1 cellular context compared by ENCODE assay signal in the genomic region with DNA sequence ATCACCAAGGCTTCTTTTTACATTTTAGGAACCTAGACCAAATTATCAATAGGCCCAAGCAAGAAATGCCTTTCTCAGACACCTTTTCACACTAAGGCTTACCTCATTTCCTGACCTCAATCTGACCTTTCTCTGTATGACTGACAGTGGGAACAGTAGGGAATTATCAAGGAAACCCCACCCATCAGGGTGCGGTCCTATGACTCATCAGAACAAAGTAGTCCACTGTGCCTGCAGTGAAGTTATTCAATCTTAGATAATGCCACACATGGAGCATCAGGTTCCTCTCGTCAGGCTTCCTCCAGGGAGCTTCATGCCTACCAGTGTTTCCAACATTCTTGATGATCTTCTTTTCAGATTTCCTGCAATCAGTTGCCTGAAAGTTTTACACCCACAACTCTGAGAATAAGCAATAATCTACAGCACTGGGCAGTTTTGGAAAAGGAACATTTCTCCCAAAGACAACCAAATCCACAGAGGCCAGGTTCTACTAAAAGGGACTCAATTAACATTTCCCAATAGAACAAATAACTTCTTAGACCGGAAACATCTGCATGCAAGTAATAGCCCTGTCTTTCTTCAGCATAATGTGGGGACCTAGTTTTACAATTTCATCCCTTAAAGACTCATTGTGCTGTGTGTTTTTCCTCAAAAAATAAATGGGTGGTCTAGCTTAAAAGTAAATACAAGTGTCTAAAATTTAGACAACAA.
TF ChIP-seq lines count a peak whose summit lies in the region.

No MANE protein-coding gene starts in this region.

TF ChIP-seq in GM23338, 12 proteins besides CTCF, POLR2A, EP300 and RAD21 (continued from another document):
- TF ChIP-seq, protein P1, sequence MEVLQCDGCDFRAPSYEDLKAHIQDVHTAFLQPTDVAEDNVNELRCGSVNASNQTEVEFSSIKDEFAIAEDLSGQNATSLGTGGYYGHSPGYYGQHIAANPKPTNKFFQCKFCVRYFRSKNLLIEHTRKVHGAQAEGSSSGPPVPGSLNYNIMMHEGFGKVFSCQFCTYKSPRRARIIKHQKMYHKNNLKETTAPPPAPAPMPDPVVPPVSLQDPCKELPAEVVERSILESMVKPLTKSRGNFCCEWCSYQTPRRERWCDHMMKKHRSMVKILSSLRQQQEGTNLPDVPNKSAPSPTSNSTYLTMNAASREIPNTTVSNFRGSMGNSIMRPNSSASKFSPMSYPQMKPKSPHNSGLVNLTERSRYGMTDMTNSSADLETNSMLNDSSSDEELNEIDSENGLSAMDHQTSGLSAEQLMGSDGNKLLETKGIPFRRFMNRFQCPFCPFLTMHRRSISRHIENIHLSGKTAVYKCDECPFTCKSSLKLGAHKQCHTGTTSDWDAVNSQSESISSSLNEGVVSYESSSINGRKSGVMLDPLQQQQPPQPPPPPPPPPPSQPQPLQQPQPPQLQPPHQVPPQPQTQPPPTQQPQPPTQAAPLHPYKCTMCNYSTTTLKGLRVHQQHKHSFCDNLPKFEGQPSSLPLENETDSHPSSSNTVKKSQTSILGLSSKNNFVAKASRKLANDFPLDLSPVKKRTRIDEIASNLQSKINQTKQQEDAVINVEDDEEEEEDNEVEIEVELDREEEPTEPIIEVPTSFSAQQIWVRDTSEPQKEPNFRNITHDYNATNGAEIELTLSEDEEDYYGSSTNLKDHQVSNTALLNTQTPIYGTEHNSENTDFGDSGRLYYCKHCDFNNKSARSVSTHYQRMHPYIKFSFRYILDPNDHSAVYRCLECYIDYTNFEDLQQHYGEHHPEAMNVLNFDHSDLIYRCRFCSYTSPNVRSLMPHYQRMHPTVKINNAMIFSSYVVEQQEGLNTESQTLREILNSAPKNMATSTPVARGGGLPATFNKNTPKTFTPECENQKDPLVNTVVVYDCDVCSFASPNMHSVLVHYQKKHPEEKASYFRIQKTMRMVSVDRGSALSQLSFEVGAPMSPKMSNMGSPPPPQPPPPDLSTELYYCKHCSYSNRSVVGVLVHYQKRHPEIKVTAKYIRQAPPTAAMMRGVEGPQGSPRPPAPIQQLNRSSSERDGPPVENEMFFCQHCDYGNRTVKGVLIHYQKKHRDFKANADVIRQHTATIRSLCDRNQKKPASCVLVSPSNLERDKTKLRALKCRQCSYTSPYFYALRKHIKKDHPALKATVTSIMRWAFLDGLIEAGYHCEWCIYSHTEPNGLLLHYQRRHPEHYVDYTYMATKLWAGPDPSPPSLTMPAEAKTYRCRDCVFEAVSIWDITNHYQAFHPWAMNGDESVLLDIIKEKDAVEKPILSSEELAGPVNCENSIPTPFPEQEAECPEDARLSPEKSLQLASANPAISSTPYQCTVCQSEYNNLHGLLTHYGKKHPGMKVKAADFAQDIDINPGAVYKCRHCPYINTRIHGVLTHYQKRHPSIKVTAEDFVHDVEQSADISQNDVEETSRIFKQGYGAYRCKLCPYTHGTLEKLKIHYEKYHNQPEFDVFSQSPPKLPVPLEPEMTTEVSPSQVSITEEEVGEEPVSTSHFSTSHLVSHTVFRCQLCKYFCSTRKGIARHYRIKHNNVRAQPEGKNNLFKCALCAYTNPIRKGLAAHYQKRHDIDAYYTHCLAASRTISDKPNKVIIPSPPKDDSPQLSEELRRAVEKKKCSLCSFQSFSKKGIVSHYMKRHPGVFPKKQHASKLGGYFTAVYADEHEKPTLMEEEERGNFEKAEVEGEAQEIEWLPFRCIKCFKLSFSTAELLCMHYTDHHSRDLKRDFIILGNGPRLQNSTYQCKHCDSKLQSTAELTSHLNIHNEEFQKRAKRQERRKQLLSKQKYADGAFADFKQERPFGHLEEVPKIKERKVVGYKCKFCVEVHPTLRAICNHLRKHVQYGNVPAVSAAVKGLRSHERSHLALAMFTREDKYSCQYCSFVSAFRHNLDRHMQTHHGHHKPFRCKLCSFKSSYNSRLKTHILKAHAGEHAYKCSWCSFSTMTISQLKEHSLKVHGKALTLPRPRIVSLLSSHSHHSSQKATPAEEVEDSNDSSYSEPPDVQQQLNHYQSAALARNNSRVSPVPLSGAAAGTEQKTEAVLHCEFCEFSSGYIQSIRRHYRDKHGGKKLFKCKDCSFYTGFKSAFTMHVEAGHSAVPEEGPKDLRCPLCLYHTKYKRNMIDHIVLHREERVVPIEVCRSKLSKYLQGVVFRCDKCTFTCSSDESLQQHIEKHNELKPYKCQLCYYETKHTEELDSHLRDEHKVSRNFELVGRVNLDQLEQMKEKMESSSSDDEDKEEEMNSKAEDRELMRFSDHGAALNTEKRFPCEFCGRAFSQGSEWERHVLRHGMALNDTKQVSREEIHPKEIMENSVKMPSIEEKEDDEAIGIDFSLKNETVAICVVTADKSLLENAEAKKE (CRISPR knock-in tag; IDR thresholded peaks at IDR 0.05): no peak
- TF ChIP-seq, protein P2, sequence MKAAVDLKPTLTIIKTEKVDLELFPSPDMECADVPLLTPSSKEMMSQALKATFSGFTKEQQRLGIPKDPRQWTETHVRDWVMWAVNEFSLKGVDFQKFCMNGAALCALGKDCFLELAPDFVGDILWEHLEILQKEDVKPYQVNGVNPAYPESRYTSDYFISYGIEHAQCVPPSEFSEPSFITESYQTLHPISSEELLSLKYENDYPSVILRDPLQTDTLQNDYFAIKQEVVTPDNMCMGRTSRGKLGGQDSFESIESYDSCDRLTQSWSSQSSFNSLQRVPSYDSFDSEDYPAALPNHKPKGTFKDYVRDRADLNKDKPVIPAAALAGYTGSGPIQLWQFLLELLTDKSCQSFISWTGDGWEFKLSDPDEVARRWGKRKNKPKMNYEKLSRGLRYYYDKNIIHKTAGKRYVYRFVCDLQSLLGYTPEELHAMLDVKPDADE (IDR thresholded peaks at IDR 0.05): no peak
- TF ChIP-seq STAT1 (IDR thresholded peaks at IDR 0.05; ENCODE audit: unreplicated experiment): no peak
- TF ChIP-seq EZH2phosphoT487 (IDR thresholded peaks at IDR 0.05; ENCODE audit: unreplicated experiment): no peak
- TF ChIP-seq JUNB (IDR thresholded peaks at IDR 0.05; ENCODE audit: unreplicated experiment): no peak
- TF ChIP-seq POLR2AphosphoS5 (IDR thresholded peaks at IDR 0.05; ENCODE audit: low read depth): no peak
TF ChIP-seq in GM23338: peak in this region for 0.
